15 cellular contexts compared by ENCODE assay signal in genomic region chr17:75692976-75693375, GRCh38. TPM values are rescaled to one million over a fixed set of nuclear protein-coding genes. Genes with fewer than 3 reads are reported as not detected.
A peak's percentile ranks its signal among the peaks of the same experiment; 100 is the strongest.
DNase-seq lines count a peak whose midpoint lies in the region; ATAC-seq and TF ChIP-seq lines count a peak whose summit lies in the region.
"Had no signal": no experiment of that assay in that cellular context is flagged by ENCODE, and none has a peak within 500 bp of the region (broad histone marks: within the 10 kb centered on the region; RNA-seq: fewer than 3 reads in every experiment).

No MANE protein-coding gene starts in this region.

- H3K9me3 ChIP-seq in esophagus squamous epithelium = no peaks in the 10 kb centered on the region
- H3K9me3 ChIP-seq: left lung had no signal

- DNase-seq in Calu3 (no peak), esophagus squamous epithelium (lab: John Stamatoyannopoulos, UW) (no peak), retina (peak; percentile 5), COLO668 (lab: John Stamatoyannopoulos, UW; ENCODE audit: unreplicated experiment) (no peak), epidermal melanocyte (ENCODE audit: insufficient read length, low spot score) (no peak)
- DNase-seq in activated effector memory CD4-positive, alpha-beta T cell treated with Interleukin-2 at 50 U/mL for 16 hours = no peak
- no peak for DNase-seq in activated naive CD4-positive, alpha-beta T cell treated with anti-CD3 and anti-CD28 coated beads, Interleukin-2, amount 50 U/mL, for 72 hours (ENCODE audit: low spot score in 2 of 2)
- DNase-seq: activated CD4-positive, alpha-beta T cell treated with anti-CD3 and anti-CD28 coated beads for 36 hours; activated effector memory CD4-positive, alpha-beta T cell treated with anti-CD3 and anti-CD28 coated beads, Interleukin-2, amount 50 U/mL, for 16 hours; GDM1; NCI-H1048 had no signal

- CTCF ChIA-PET in Calu3 (lab: Charles Lee) = no interaction called here

- H3K36me3 ChIP-seq in esophagus squamous epithelium = peaks cover 0 to 54% (median 4%) of the 10 kb centered on the region in 3 donors

- H3K27ac ChIP-seq in esophagus squamous epithelium = peak overlapping the region; percentile 78 to 90 (median 86)
- H3K27ac ChIP-seq: HL-60 had no signal

- TF ChIP-seq POLR2A in esophagus squamous epithelium (IDR thresholded peaks at IDR 0.05) = no peak

- H3K4me1 ChIP-seq in esophagus squamous epithelium = peaks cover 70 to 100% (median 96%) of the 10 kb centered on the region in 3 donors

- no peak overlapping the region for H3K4me3 ChIP-seq in esophagus squamous epithelium
- H3K4me3 ChIP-seq: left lung had no signal

- H3K4me1 Mint-ChIP-seq in Calu3 (ENCODE audit: low read depth, unreplicated experiment) = peaks cover 72% of the 10 kb centered on the region

- 20 to 88% methylated on average over 1 to 11 of the region's 13 CpGs for WGBS in esophagus squamous epithelium, 2 donors

- ATAC-seq in SK-N-SH treated with all-trans-retinoic acid at 6 μM for 48 hours = peak; percentile 30
- ATAC-seq in activated naive CD4-positive, alpha-beta T cell treated with anti-CD3 and anti-CD28 coated beads, Interleukin-2, amount 50 U/mL, for 72 hours = no peak
- ATAC-seq: activated CD4-positive, alpha-beta T cell treated with anti-CD3 and anti-CD28 coated beads for 36 hours had no signal

- no peaks in the 10 kb centered on the region for H3K27me3 ChIP-seq in esophagus squamous epithelium
- H3K27me3 ChIP-seq: left lung had no signal

- no peaks in the 10 kb centered on the region for H3K27me3 Mint-ChIP-seq in Calu3 (ENCODE audit: unreplicated experiment)
- H3K27me3 Mint-ChIP-seq: activated CD4-positive, alpha-beta T cell treated with anti-CD3 and anti-CD28 coated beads for 36 hours; dendritic cell treated with granulocyte-macrophage colony-stimulating factor and Interleukin-4, amounts not matched to agents 40 ng/mL and 50 ng/mL, for 4 days had no signal

- peak overlapping the region; percentile 40 for H3K27ac Mint-ChIP-seq in Calu3 (ENCODE audit: unreplicated experiment)
- no peak overlapping the region for H3K27ac Mint-ChIP-seq in activated naive CD4-positive, alpha-beta T cell treated with anti-CD3 and anti-CD28 coated beads, Interleukin-2, amount 50 U/mL, for 72 hours
- H3K27ac Mint-ChIP-seq: dendritic cell treated with granulocyte-macrophage colony-stimulating factor and Interleukin-4, amounts not matched to agents 40 ng/mL and 50 ng/mL, for 4 days had no signal

- no peak overlapping the region for H3K4me3 Mint-ChIP-seq in Calu3 (ENCODE audit: low read depth, unreplicated experiment)
- H3K4me3 Mint-ChIP-seq: activated CD4-positive, alpha-beta T cell treated with anti-CD3 and anti-CD28 coated beads for 36 hours; dendritic cell treated with granulocyte-macrophage colony-stimulating factor and Interleukin-4, amounts not matched to agents 40 ng/mL and 50 ng/mL, for 4 days had no signal

- peaks cover 56% of the 10 kb centered on the region for H3K36me3 Mint-ChIP-seq in Calu3 (ENCODE audit: insufficient read depth, unreplicated experiment)
- peaks cover 0 to 7% of the 10 kb centered on the region in 2 donors for H3K36me3 Mint-ChIP-seq in activated naive CD4-positive, alpha-beta T cell treated with anti-CD3 and anti-CD28 coated beads, Interleukin-2, amount 50 U/mL, for 72 hours

- intact Hi-C loops in Calu3 (cut with micrococcal nuclease; ENCODE audit: unreplicated experiment) (no loop called here), esophagus squamous epithelium (cut with DNase I) (no loop called here)

- no TSS peak for BruUV-seq in Calu3 (replicated peaks; lab: Mats Ljungman, UMichigan)

- H3K9me3 Mint-ChIP-seq in Calu3 (ENCODE audit: low read depth, unreplicated experiment) = no peaks in the 10 kb centered on the region
- no peaks in the 10 kb centered on the region for H3K9me3 Mint-ChIP-seq in activated naive CD4-positive, alpha-beta T cell treated with anti-CD3 and anti-CD28 coated beads, Interleukin-2, amount 50 U/mL, for 72 hours
- H3K9me3 Mint-ChIP-seq: dendritic cell treated with granulocyte-macrophage colony-stimulating factor and Interleukin-4, amounts not matched to agents 40 ng/mL and 50 ng/mL, for 4 days had no signal

- TF ChIP-seq CTCF in Calu3 (IDR thresholded peaks at IDR 0.05; ENCODE audit: unreplicated experiment) (no peak), esophagus squamous epithelium (IDR thresholded peaks at IDR 0.05) (no peak)

TF ChIP-seq in SK-N-SH treated with all-trans-retinoic acid at 6 μM for 48 hours, 23 proteins besides CTCF, POLR2A, EP300 and RAD21:
- TF ChIP-seq OSR1 (CRISPR knock-in tag; IDR thresholded peaks at IDR 0.05) = no peak

RNA-seq across cellular contexts. Expression of gene SAP30BP, which starts 25.8 kb away (rescaled TPM):
- total RNA-seq in Calu3 (2022) (96.4 and 98.4 TPM in 2 replicates), esophagus squamous epithelium (10 to 100 TPM; 33.9 to 72.7 (median 44.4) TPM)
- total RNA-seq in activated naive CD4-positive, alpha-beta T cell treated with anti-CD3 and anti-CD28 coated beads, Interleukin-2, amount 50 U/mL, for 72 hours = 10 to 100 TPM; 76.3 to 78.8 TPM

RNA-seq across cellular contexts. Expression of gene RECQL5, which starts 26.0 kb away (rescaled TPM):
- total RNA-seq in Calu3 (2022) (71.3 and 87.3 TPM in 2 replicates), esophagus squamous epithelium (10 to 100 TPM; 25.1 to 82.8 (median 34.0) TPM)
- total RNA-seq in activated naive CD4-positive, alpha-beta T cell treated with anti-CD3 and anti-CD28 coated beads, Interleukin-2, amount 50 U/mL, for 72 hours = 10 to 100 TPM; 35.1 to 47.4 TPM

RNA-seq across cellular contexts. Expression of gene ITGB4, which starts 28.3 kb away (rescaled TPM):
- 253 and 301 TPM in 2 replicates for total RNA-seq in Calu3 (2022)
- 100 to 1,000 TPM in 1 of 4 donors, 10 to 100 TPM in 3; 60.6 to 115 (median 82.3) TPM for total RNA-seq in esophagus squamous epithelium
- total RNA-seq in activated naive CD4-positive, alpha-beta T cell treated with anti-CD3 and anti-CD28 coated beads, Interleukin-2, amount 50 U/mL, for 72 hours = 1 to 10 TPM in 1 of 2 donors, under 1 TPM in 1; 0.76 to 1.1 TPM

RNA-seq across cellular contexts. Expression of gene SMIM5, which starts 59.7 kb away (rescaled TPM):
- 1.9 and 3.5 TPM in 2 replicates for total RNA-seq in Calu3 (2022)
- 10 to 100 TPM in 1 of 4 donors, 1 to 10 TPM in 3; 7.4 to 16.8 (median 8.6) TPM for total RNA-seq in esophagus squamous epithelium
- under 1 TPM; 0.06 to 0.32 TPM for total RNA-seq in activated naive CD4-positive, alpha-beta T cell treated with anti-CD3 and anti-CD28 coated beads, Interleukin-2, amount 50 U/mL, for 72 hours

Comparison
In these comparisons a context has a peak if more than half of its experiments do, and no peak if none do; other contexts are left out.
1. RNA of gene ITGB4, which starts 28.3 kb away (total RNA-seq): 253 to 301 TPM in Calu3 and 60.6 to 115 TPM in esophagus squamous epithelium; 0.76 to 1.1 TPM in activated naive CD4-positive, alpha-beta T cell treated with anti-CD3 and anti-CD28 coated beads, Interleukin-2, amount 50 U/mL, for 72 hours; every median in the first group is over 10 times any median in the second.